Comparison of ENCODE assay signal across 2 cellular contexts in genomic region chr3:13021141-13021933, GRCh38.
TF ChIP-seq lines count a peak whose summit lies in the region.

No MANE protein-coding gene starts in this region.

TF ChIP-seq in GM12878, 131 proteins besides CTCF, POLR2A, EP300 and RAD21 (continued from another document and continues in another):
- TF ChIP-seq HSF1 (IDR thresholded peaks at IDR 0.05; ENCODE audit: low read depth, low read length) (no peak), PRDM15 (CRISPR knock-in tag; IDR thresholded peaks at IDR 0.05) (no peak), MXI1 (IDR thresholded peaks at IDR 0.05; ENCODE audit: low read depth, low read length) (0 out of 2 replicates have a peak, but pooled peaks have one; percentile 14), SREBF1 (IDR thresholded peaks at IDR 0.05; ENCODE audit: low read length) (no peak), POLR2AphosphoS2 (IDR thresholded peaks at IDR 0.05; ENCODE audit: low read depth, low read length) (0 out of 2 replicates have a peak, but pooled peaks have one; percentile 27), CUX1 (IDR thresholded peaks at IDR 0.05; ENCODE audit: insufficient replicate concordance, low read depth, low read length) (no peak), MAX (IDR thresholded peaks at IDR 0.05; ENCODE audit: low read depth, low read length) (0 out of 2 replicates have a peak, but pooled peaks have one; percentile 31), IKZF1 (conservative IDR thresholded peaks at IDR 0.05) (no peak), MLLT1 (IDR thresholded peaks at IDR 0.05) (peak; percentile 3; the same call in 1 of the 2 replicates), TCF3 (IDR thresholded peaks at IDR 0.05; ENCODE audit: borderline replicate concordance, insufficient read depth, low read depth, low read length) (no peak), CEBPB (IDR thresholded peaks at IDR 0.05; ENCODE audit: borderline replicate concordance in 1 of 2, low read depth in 2 of 2, low read length in 2 of 2) (no peak)

TF ChIP-seq in WTC11, 78 proteins besides CTCF, POLR2A, EP300 and RAD21:
- no peak for TF ChIP-seq STAT6 (CRISPR knock-in tag; conservative IDR thresholded peaks at IDR 0.05; ENCODE audit: low read depth)
